Comparison of ENCODE assay signal across 19 cellular contexts in the genomic region with DNA sequence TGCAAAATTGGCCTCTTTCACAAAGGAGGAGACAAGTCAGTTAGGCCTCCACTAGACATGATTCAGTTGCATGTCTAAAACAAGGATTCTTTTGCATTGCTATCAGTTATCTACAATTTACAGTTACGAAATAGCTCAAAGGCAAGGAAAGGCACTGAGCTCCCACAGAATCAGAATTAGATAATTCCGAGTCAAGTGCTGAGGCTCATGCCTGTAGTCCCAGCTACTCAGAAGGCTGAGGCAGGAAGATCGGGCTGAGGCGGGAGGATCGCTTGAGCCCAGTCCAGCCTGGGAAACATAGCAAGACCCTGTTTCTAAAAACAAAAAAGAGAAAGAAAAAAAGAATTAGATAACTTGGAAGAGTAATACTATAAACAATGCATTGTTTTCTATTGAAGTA.
"Had no signal": no experiment of that assay in that cellular context is flagged by ENCODE, and none has a peak within 500 bp of the region (broad histone marks: within the 10 kb centered on the region; RNA-seq: fewer than 3 reads in every experiment).

No MANE protein-coding gene starts in this region.

- H3K27ac Mint-ChIP-seq: stimulated activated effector memory CD8-positive, alpha-beta T cell treated with anti-CD3 and anti-CD28 coated beads, Interleukin-12 subunit alpha, Interleukin-12 subunit beta, amount 100 ng/mL, for 72 hours; type B pancreatic cell had no signal

- ATAC-seq: gastroesophageal sphincter; left lung; naive thymus-derived CD4-positive, alpha-beta T cell; stimulated activated effector memory CD8-positive, alpha-beta T cell treated with anti-CD3 and anti-CD28 coated beads, Interleukin-12 subunit alpha, Interleukin-12 subunit beta, amount 100 ng/mL, for 72 hours; stimulated activated naive CD8-positive, alpha-beta T cell treated with anti-CD3 and anti-CD28 coated beads, Interleukin-15, Interleukin-2, amounts not matched to agents 100 U/mL and 50 U/mL, for 24 hours had no signal

- H3K27me3 ChIP-seq: dorsolateral prefrontal cortex, gastroesophageal sphincter, left lung, neutrophil, right atrium auricular region had no signal

- H3K4me3 Mint-ChIP-seq: naive thymus-derived CD4-positive, alpha-beta T cell; stimulated activated effector memory CD8-positive, alpha-beta T cell treated with anti-CD3 and anti-CD28 coated beads, Interleukin-12 subunit alpha, Interleukin-12 subunit beta, amount 100 ng/mL, for 72 hours; type B pancreatic cell had no signal

- H3K36me3 Mint-ChIP-seq: stimulated activated effector memory CD8-positive, alpha-beta T cell treated with anti-CD3 and anti-CD28 coated beads, Interleukin-12 subunit alpha, Interleukin-12 subunit beta, amount 100 ng/mL, for 72 hours; type B pancreatic cell had no signal

- H3K9me3 ChIP-seq: gastroesophageal sphincter, left lung, neutrophil, right atrium auricular region, thoracic aorta had no signal

- H3K9me3 Mint-ChIP-seq: stimulated activated effector memory CD8-positive, alpha-beta T cell treated with anti-CD3 and anti-CD28 coated beads, Interleukin-12 subunit alpha, Interleukin-12 subunit beta, amount 100 ng/mL, for 72 hours; type B pancreatic cell had no signal

- H3K27ac ChIP-seq: dorsolateral prefrontal cortex, gastroesophageal sphincter, left lung, neutrophil, right atrium auricular region, thoracic aorta had no signal

- DNase-seq: caudate nucleus; cortex of kidney; dorsolateral prefrontal cortex; effector CD8-positive, alpha-beta T cell; glutamatergic neuron; mesendoderm; naive thymus-derived CD4-positive, alpha-beta T cell; posterior cingulate gyrus; small intestine; stimulated activated CD4-positive, alpha-beta T cell treated with anti-CD3 and anti-CD28 coated beads, Interleukin-2, amount 100 ng/mL, for 48 hours; stimulated activated naive CD8-positive, alpha-beta T cell treated with anti-CD3 and anti-CD28 coated beads, Interleukin-15, Interleukin-2, amounts not matched to agents 100 U/mL and 50 U/mL, for 24 hours had no signal

- H3K36me3 ChIP-seq: gastroesophageal sphincter, left lung, neutrophil, right atrium auricular region, thoracic aorta had no signal

- H3K4me3 ChIP-seq: dorsolateral prefrontal cortex, gastroesophageal sphincter, left lung, lung, right atrium auricular region, thoracic aorta had no signal
